ENCODE assay signal across 1 cellular context in the genomic region with DNA sequence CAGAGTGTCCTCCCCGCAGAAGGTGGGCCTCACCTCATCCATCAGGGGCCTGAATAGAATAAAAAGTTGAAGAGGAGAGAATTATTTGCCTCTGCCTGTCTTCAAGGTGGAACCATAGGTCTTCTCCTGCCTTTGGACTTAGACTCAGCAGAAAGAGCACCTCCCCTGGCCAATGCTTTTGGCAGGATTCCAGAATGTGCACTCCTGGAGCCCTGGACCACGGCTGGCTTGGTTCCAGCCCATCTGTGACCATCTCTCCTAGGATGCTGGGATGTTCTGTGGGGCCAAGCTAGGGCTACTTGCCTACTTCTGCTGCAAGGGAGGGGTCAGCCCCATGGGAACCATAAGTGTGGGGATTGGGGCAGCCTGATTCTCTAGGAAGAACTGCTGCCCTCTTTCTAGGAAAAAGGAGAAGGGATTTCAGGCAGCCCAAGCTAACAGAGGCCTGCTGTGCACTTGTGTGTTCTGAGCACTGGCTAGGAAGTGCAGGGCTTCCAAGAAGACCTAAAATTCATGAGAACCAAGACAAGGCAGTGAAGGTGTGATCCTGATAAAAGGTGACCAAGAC.
TF ChIP-seq lines count a peak whose summit lies in the region.

No MANE protein-coding gene starts in this region.

TF ChIP-seq in HepG2, 621 proteins besides CTCF, POLR2A, EP300 and RAD21:
- TF ChIP-seq MTA1 (CRISPR knock-in tag; IDR thresholded peaks at IDR 0.05; ENCODE audit: borderline replicate concordance), result no peak
- TF ChIP-seq ZBTB33 (CRISPR knock-in tag; IDR thresholded peaks at IDR 0.05), result no peak
- TF ChIP-seq ZNF607 (CRISPR knock-in tag; IDR thresholded peaks at IDR 0.05; ENCODE audit: borderline replicate concordance), result no peak
- TF ChIP-seq PAXIP1 (CRISPR knock-in tag; conservative IDR thresholded peaks at IDR 0.05), result 0 out of 2 replicates have a peak, but pooled peaks have one; percentile 11
- TF ChIP-seq, protein P1, sequence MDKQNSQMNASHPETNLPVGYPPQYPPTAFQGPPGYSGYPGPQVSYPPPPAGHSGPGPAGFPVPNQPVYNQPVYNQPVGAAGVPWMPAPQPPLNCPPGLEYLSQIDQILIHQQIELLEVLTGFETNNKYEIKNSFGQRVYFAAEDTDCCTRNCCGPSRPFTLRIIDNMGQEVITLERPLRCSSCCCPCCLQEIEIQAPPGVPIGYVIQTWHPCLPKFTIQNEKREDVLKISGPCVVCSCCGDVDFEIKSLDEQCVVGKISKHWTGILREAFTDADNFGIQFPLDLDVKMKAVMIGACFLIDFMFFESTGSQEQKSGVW (CRISPR knock-in tag; IDR thresholded peaks at IDR 0.05; ENCODE audit: borderline replicate concordance), result no peak
- peak; percentile 33; the same call in 1 of the 2 replicates for TF ChIP-seq NFIC (IDR thresholded peaks at IDR 0.05; ENCODE audit: low read length)
- TF ChIP-seq, protein P2, sequence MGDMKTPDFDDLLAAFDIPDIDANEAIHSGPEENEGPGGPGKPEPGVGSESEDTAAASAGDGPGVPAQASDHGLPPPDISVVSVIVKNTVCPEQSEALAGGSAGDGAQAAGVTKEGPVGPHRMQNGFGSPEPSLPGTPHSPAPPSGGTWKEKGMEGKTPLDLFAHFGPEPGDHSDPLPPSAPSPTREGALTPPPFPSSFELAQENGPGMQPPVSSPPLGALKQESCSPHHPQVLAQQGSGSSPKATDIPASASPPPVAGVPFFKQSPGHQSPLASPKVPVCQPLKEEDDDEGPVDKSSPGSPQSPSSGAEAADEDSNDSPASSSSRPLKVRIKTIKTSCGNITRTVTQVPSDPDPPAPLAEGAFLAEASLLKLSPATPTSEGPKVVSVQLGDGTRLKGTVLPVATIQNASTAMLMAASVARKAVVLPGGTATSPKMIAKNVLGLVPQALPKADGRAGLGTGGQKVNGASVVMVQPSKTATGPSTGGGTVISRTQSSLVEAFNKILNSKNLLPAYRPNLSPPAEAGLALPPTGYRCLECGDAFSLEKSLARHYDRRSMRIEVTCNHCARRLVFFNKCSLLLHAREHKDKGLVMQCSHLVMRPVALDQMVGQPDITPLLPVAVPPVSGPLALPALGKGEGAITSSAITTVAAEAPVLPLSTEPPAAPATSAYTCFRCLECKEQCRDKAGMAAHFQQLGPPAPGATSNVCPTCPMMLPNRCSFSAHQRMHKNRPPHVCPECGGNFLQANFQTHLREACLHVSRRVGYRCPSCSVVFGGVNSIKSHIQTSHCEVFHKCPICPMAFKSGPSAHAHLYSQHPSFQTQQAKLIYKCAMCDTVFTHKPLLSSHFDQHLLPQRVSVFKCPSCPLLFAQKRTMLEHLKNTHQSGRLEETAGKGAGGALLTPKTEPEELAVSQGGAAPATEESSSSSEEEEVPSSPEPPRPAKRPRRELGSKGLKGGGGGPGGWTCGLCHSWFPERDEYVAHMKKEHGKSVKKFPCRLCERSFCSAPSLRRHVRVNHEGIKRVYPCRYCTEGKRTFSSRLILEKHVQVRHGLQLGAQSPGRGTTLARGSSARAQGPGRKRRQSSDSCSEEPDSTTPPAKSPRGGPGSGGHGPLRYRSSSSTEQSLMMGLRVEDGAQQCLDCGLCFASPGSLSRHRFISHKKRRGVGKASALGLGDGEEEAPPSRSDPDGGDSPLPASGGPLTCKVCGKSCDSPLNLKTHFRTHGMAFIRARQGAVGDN (CRISPR knock-in tag; IDR thresholded peaks at IDR 0.05), result 0 out of 2 replicates have a peak, but pooled peaks have one; percentile 5
- no peak for TF ChIP-seq ZNF724P (CRISPR knock-in tag; IDR thresholded peaks at IDR 0.05; ENCODE audit: borderline replicate concordance)
- TF ChIP-seq HMGXB4 (CRISPR knock-in tag; IDR thresholded peaks at IDR 0.05; ENCODE audit: borderline replicate concordance in 1 of 2, low read depth in 1 of 2), result no peak
- peak; percentile 89 for TF ChIP-seq BCL6 (CRISPR knock-in tag; IDR thresholded peaks at IDR 0.05)
- TF ChIP-seq NR2C2 (CRISPR knock-in tag; IDR thresholded peaks at IDR 0.05; ENCODE audit: borderline replicate concordance), result no peak
- no peak for TF ChIP-seq HNRNPH1 (optimal IDR thresholded peaks at IDR 0.05; ENCODE audit: low read depth, low read length)
- TF ChIP-seq ZNF839 (CRISPR knock-in tag; IDR thresholded peaks at IDR 0.05; ENCODE audit: borderline replicate concordance), result no peak
- no peak for TF ChIP-seq ZBTB1 (CRISPR knock-in tag; IDR thresholded peaks at IDR 0.05; ENCODE audit: borderline replicate concordance)
